In genomic region chr12:54579696-54580333, GRCh38 we compare ENCODE assay signal across 8 cellular contexts. TPM values are rescaled to one million over a fixed set of nuclear protein-coding genes. Genes with fewer than 3 reads are reported as not detected.
DNase-seq lines count a peak whose midpoint lies in the region; ATAC-seq lines count a peak whose summit lies in the region.

No MANE protein-coding gene starts in this region.

- H2AK5ac ChIP-seq in mesenchymal stem cell (ENCODE audit: low read length, severe bottlenecking) = no peak overlapping the region

- ATAC-seq in GM18520 (IDR thresholded peaks at IDR 0.05; ENCODE audit: unreplicated experiment) (peak; percentile 93), HG03025 (IDR thresholded peaks at IDR 0.05; ENCODE audit: low FRiP score, unreplicated experiment) (peak; percentile 89)

- no peak overlapping the region for H3K27ac ChIP-seq in mesenchymal stem cell (ENCODE audit: low read length, poor library complexity, severe bottlenecking)

- no peak overlapping the region for H3K4me3 ChIP-seq in mesenchymal stem cell (ENCODE audit: insufficient read depth in 1 of 2, low read depth in 1 of 2, low read length in 2 of 2)

- peaks cover 0 to 3% of the 10 kb centered on the region in 2 experiments for H3K36me3 ChIP-seq in mesenchymal stem cell (ENCODE audit: control insufficient read depth in 1 of 2, insufficient read depth in 2 of 2, low read depth in 1 of 2, low read length in 2 of 2)

- peak; percentile 61 to 63 for DNase-seq in AML-193 (lab: John Stamatoyannopoulos, UW)
- DNase-seq in NCI-H2227 treated with DMSO at 0.1 percent for 48 hours (lab: John Stamatoyannopoulos, UW) = peak; percentile 58
- peak; percentile 81 to 85 for DNase-seq in activated CD4-positive, alpha-beta T cell treated with anti-CD3 and anti-CD28 coated beads, Interleukin-2, amount 50 U/mL, for 24 hours (ENCODE audit: low read depth in 1 of 2, low spot score in 1 of 2)
- peak; percentile 71 for DNase-seq in effector CD4-positive, alpha-beta T cell
- DNase-seq in mesenchymal stem cell = peak; percentile 72
- DNase-seq in stimulated activated CD8-positive, alpha-beta memory T cell treated with anti-CD3 and anti-CD28 coated beads, Interleukin-15, amount 100 ng/mL, for 48 hours (ENCODE audit: low read depth in 2 of 2) = peak; percentile 65 to 69

- H3K79me1 ChIP-seq in mesenchymal stem cell (replicated peaks; ENCODE audit: low read length, poor library complexity, severe bottlenecking) = no peaks in the 10 kb centered on the region

- no peak overlapping the region for H3K4me2 ChIP-seq in mesenchymal stem cell (ENCODE audit: low read length, poor library complexity, severe bottlenecking)

- H2BK12ac ChIP-seq in mesenchymal stem cell (ENCODE audit: low read length in 2 of 2) = no peak overlapping the region

- peaks cover 54 to 59% of the 10 kb centered on the region in 2 experiments for H3K27me3 ChIP-seq in mesenchymal stem cell (ENCODE audit: control insufficient read depth in 1 of 2, insufficient read depth in 1 of 2, low read length in 2 of 2)

- no peaks in the 10 kb centered on the region for H3K9me3 ChIP-seq in mesenchymal stem cell (ENCODE audit: control insufficient read depth, low read length)

- peaks cover 1% of the 10 kb centered on the region for H3K4me1 ChIP-seq in mesenchymal stem cell (ENCODE audit: control insufficient read depth, insufficient read depth, low read depth, low read length)

- no peak overlapping the region for H3K23ac ChIP-seq in mesenchymal stem cell (ENCODE audit: low read length in 2 of 2)

- no peak overlapping the region for H2BK15ac ChIP-seq in mesenchymal stem cell (ENCODE audit: low read depth, poor library complexity, severe bottlenecking)

- no peak overlapping the region for H3K18ac ChIP-seq in mesenchymal stem cell (ENCODE audit: low read depth in 1 of 2, low read length in 2 of 2)

- H2BK120ac ChIP-seq in mesenchymal stem cell (ENCODE audit: low read depth, low read length) = no peak overlapping the region

- no peak overlapping the region for H2BK5ac ChIP-seq in mesenchymal stem cell (ENCODE audit: low read depth, low read length, poor library complexity, severe bottlenecking)

- H3K4ac ChIP-seq in mesenchymal stem cell (ENCODE audit: low read depth in 1 of 2, low read length in 2 of 2) = no peak overlapping the region

- no peak overlapping the region for H2AFZ ChIP-seq in mesenchymal stem cell (ENCODE audit: low read depth, low read length)

- peak overlapping the region; percentile 66 for H3K9ac ChIP-seq in mesenchymal stem cell (ENCODE audit: low read length)

- 9% methylated on average over 10 of the region's 11 CpGs for WGBS in mesenchymal stem cell

- H4K8ac ChIP-seq in mesenchymal stem cell (ENCODE audit: low read length) = no peak overlapping the region

- H3K14ac ChIP-seq in mesenchymal stem cell (ENCODE audit: low read length in 2 of 2) = no peak overlapping the region

- H4K91ac ChIP-seq in mesenchymal stem cell (ENCODE audit: low read length) = no peak overlapping the region

RNA-seq across cellular contexts. Expression of gene PPP1R1A, which starts 8.6 kb away (rescaled TPM):
- polyA plus RNA-seq in mesenchymal stem cell (2013, experiment 1 of 2) = not detected
- not detected for polyA plus RNA-seq in mesenchymal stem cell (2013, experiment 2 of 2)

RNA-seq across cellular contexts. Expression of gene PDE1B, which starts 30.4 kb away (rescaled TPM):
- polyA plus RNA-seq in mesenchymal stem cell (2013, experiment 1 of 2) = not detected
- not detected for polyA plus RNA-seq in mesenchymal stem cell (2013, experiment 2 of 2)

RNA-seq across cellular contexts. Expression of gene LACRT, which starts 54.9 kb away (rescaled TPM):
- not detected for polyA plus RNA-seq in mesenchymal stem cell (2013, experiment 1 of 2)
- polyA plus RNA-seq in mesenchymal stem cell (2013, experiment 2 of 2) = not detected
